10 cellular contexts compared by ENCODE assay signal in genomic region chr7:76133164-76133775, GRCh38.
DNase-seq lines count a peak whose midpoint lies in the region; ATAC-seq and TF ChIP-seq lines count a peak whose summit lies in the region.
"Had no signal": no experiment of that assay in that cellular context is flagged by ENCODE, and none has a peak within 500 bp of the region (broad histone marks: within the 10 kb centered on the region; RNA-seq: fewer than 3 reads in every experiment).

No MANE protein-coding gene starts in this region.

- no peak for TF ChIP-seq CTCF in Caco-2 (IDR thresholded peaks at IDR 0.05; ENCODE audit: insufficient read depth in 1 of 2, low read depth in 1 of 2, low read length in 1 of 2, severe bottlenecking in 1 of 2, unreplicated experiment in 1 of 2)

- no peaks in the 10 kb centered on the region for H3K9me3 Mint-ChIP-seq in activated naive CD4-positive, alpha-beta T cell treated with anti-CD3 and anti-CD28 coated beads, Interleukin-2, amount 10 ng/mL, durations not matched to agents 7 days and 5 days
- no peaks in the 10 kb centered on the region for H3K9me3 Mint-ChIP-seq in activated T-helper 2 cell treated with anti-CD3 and anti-CD28 coated beads, Interferon-gamma antibody, Interleukin-2, Interleukin-4, amounts not matched to agents 10 μg/mL and 5 μg/mL and 100 μg/mL, durations not matched to agents 14 hours and 24 hours and 36 hours
- no peaks in the 10 kb centered on the region for H3K9me3 Mint-ChIP-seq in stimulated activated memory B cell treated with anti-CD40 and anti-IgM and Interleukin-4, amounts not matched to agents 10 μg/mL and 1 μg/mL and 100 μg/mL, for 72 hours
- no peaks in the 10 kb centered on the region for H3K9me3 Mint-ChIP-seq in Caco-2 (ENCODE audit: unreplicated experiment)

- H3K27me3 ChIP-seq in Caco-2 (replicated peaks; ENCODE audit: control insufficient read depth, insufficient read depth, low read length) = no peaks in the 10 kb centered on the region
- H3K27me3 ChIP-seq: colonic mucosa had no signal

- peak overlapping the region; percentile 42 for H3K27ac Mint-ChIP-seq in activated naive CD4-positive, alpha-beta T cell treated with anti-CD3 and anti-CD28 coated beads, Interleukin-2, amount 10 ng/mL, durations not matched to agents 7 days and 5 days
- H3K27ac Mint-ChIP-seq in activated T-helper 2 cell treated with anti-CD3 and anti-CD28 coated beads, Interferon-gamma antibody, Interleukin-2, Interleukin-4, amounts not matched to agents 10 μg/mL and 5 μg/mL and 100 μg/mL, durations not matched to agents 14 hours and 24 hours and 36 hours = peak overlapping the region; percentile 67
- H3K27ac Mint-ChIP-seq in stimulated activated memory B cell treated with anti-CD40 and anti-IgM and Interleukin-4, amounts not matched to agents 10 μg/mL and 1 μg/mL and 100 μg/mL, for 72 hours = no peak overlapping the region
- no peak overlapping the region for H3K27ac Mint-ChIP-seq in Caco-2 (ENCODE audit: unreplicated experiment)

- DNase-seq in activated naive CD4-positive, alpha-beta T cell treated with anti-CD3 and anti-CD28 coated beads, Interleukin-2, amount 10 ng/mL, durations not matched to agents 7 days and 5 days = no peak
- DNase-seq in activated naive CD4-positive, alpha-beta T cell (lab: John Stamatoyannopoulos, UW) = no peak
- peak; percentile 58 to 92 for DNase-seq in NOMO-1 (lab: John Stamatoyannopoulos, UW; ENCODE audit: unreplicated experiment in 2 of 2)
- no peak for DNase-seq in activated T-helper 2 cell treated with anti-CD3 and anti-CD28 coated beads, Interferon-gamma antibody, Interleukin-2, Interleukin-4, amounts not matched to agents 10 μg/mL and 5 μg/mL and 100 μg/mL, durations not matched to agents 14 hours and 24 hours and 36 hours (ENCODE audit: low spot score)
- no peak for DNase-seq in NCI-H1048 (lab: John Stamatoyannopoulos, UW)
- no peak for DNase-seq in Caco-2
- DNase-seq in NCI-H1694 (lab: John Stamatoyannopoulos, UW) = no peak
- DNase-seq: colonic mucosa, IMR-90 had no signal

- no peaks in the 10 kb centered on the region for H3K9me3 ChIP-seq in Caco-2
- H3K9me3 ChIP-seq: colonic mucosa had no signal

- POLR2A ChIA-PET in Caco-2 (lab: Charles Lee) = no interaction called here

- H3K4me3 ChIP-seq in Caco-2 (ENCODE audit: low read depth, low read length) = no peak overlapping the region
- H3K4me3 ChIP-seq: colonic mucosa had no signal

- H3K36me3 Mint-ChIP-seq in activated naive CD4-positive, alpha-beta T cell treated with anti-CD3 and anti-CD28 coated beads, Interleukin-2, amount 10 ng/mL, durations not matched to agents 7 days and 5 days = no peaks in the 10 kb centered on the region
- no peaks in the 10 kb centered on the region for H3K36me3 Mint-ChIP-seq in activated T-helper 2 cell treated with anti-CD3 and anti-CD28 coated beads, Interferon-gamma antibody, Interleukin-2, Interleukin-4, amounts not matched to agents 10 μg/mL and 5 μg/mL and 100 μg/mL, durations not matched to agents 14 hours and 24 hours and 36 hours (ENCODE audit: low read depth)
- H3K36me3 Mint-ChIP-seq in stimulated activated memory B cell treated with anti-CD40 and anti-IgM and Interleukin-4, amounts not matched to agents 10 μg/mL and 1 μg/mL and 100 μg/mL, for 72 hours = no peaks in the 10 kb centered on the region
- no peaks in the 10 kb centered on the region for H3K36me3 Mint-ChIP-seq in Caco-2 (ENCODE audit: insufficient read depth, unreplicated experiment)

- CTCF ChIA-PET in activated naive CD4-positive, alpha-beta T cell treated with anti-CD3 and anti-CD28 coated beads, Interleukin-2, amount 10 ng/mL, durations not matched to agents 7 days and 5 days (lab: Charles Lee) = interaction anchor here (1.1 kb wide), 1 partner anchor 44 kb away, joined by 3 read pairs; no protein-coding TSS in a partner anchor
- CTCF ChIA-PET in Caco-2 (lab: Charles Lee) = no interaction called here

- peak overlapping the region; percentile 10 for H3K4me3 Mint-ChIP-seq in activated naive CD4-positive, alpha-beta T cell treated with anti-CD3 and anti-CD28 coated beads, Interleukin-2, amount 10 ng/mL, durations not matched to agents 7 days and 5 days
- H3K4me3 Mint-ChIP-seq in activated T-helper 2 cell treated with anti-CD3 and anti-CD28 coated beads, Interferon-gamma antibody, Interleukin-2, Interleukin-4, amounts not matched to agents 10 μg/mL and 5 μg/mL and 100 μg/mL, durations not matched to agents 14 hours and 24 hours and 36 hours (ENCODE audit: low read depth) = peak overlapping the region; percentile 45
- H3K4me3 Mint-ChIP-seq in stimulated activated memory B cell treated with anti-CD40 and anti-IgM and Interleukin-4, amounts not matched to agents 10 μg/mL and 1 μg/mL and 100 μg/mL, for 72 hours = peak overlapping the region; percentile 4
- H3K4me3 Mint-ChIP-seq in Caco-2 (ENCODE audit: unreplicated experiment) = no peak overlapping the region

- H3K4me1 ChIP-seq in Caco-2 = no peaks in the 10 kb centered on the region
- H3K4me1 ChIP-seq: colonic mucosa had no signal

- H3K4me1 Mint-ChIP-seq in activated naive CD4-positive, alpha-beta T cell treated with anti-CD3 and anti-CD28 coated beads, Interleukin-2, amount 10 ng/mL, durations not matched to agents 7 days and 5 days = peaks cover 26% of the 10 kb centered on the region
- H3K4me1 Mint-ChIP-seq in activated T-helper 2 cell treated with anti-CD3 and anti-CD28 coated beads, Interferon-gamma antibody, Interleukin-2, Interleukin-4, amounts not matched to agents 10 μg/mL and 5 μg/mL and 100 μg/mL, durations not matched to agents 14 hours and 24 hours and 36 hours (ENCODE audit: low read depth) = peaks cover 40% of the 10 kb centered on the region
- H3K4me1 Mint-ChIP-seq in stimulated activated memory B cell treated with anti-CD40 and anti-IgM and Interleukin-4, amounts not matched to agents 10 μg/mL and 1 μg/mL and 100 μg/mL, for 72 hours = peaks cover 12% of the 10 kb centered on the region
- H3K4me1 Mint-ChIP-seq in Caco-2 (ENCODE audit: low read depth, unreplicated experiment) = no peaks in the 10 kb centered on the region

- no peak for ATAC-seq in stimulated activated memory B cell treated with anti-CD40 and anti-IgM and Interleukin-4, amounts not matched to agents 10 μg/mL and 1 μg/mL and 100 μg/mL, for 72 hours

- BruUV-seq in Caco-2 (replicated peaks; lab: Mats Ljungman, UMichigan) = no TSS peak

- intact Hi-C loops in activated T-helper 2 cell treated with anti-CD3 and anti-CD28 coated beads, Interferon-gamma antibody, Interleukin-2, Interleukin-4, amounts not matched to agents 10 μg/mL and 5 μg/mL and 100 μg/mL, durations not matched to agents 14 hours and 24 hours and 36 hours (cut with micrococcal nuclease) = loop anchor here (5.0 to 10.0 kb wide), 2 partner anchors 86 to 268 kb away; partner anchors contain the start of genes MDH2 and STYXL1
- intact Hi-C loops in Caco-2 (cut with micrococcal nuclease; ENCODE audit: unreplicated experiment) = loop anchor here (5.0 kb wide), 1 partner anchor 86 kb away; the partner anchor contains the start of genes MDH2 and STYXL1

- H3K27me3 Mint-ChIP-seq in activated naive CD4-positive, alpha-beta T cell treated with anti-CD3 and anti-CD28 coated beads, Interleukin-2, amount 10 ng/mL, durations not matched to agents 7 days and 5 days = peaks cover 21% of the 10 kb centered on the region
- H3K27me3 Mint-ChIP-seq in activated T-helper 2 cell treated with anti-CD3 and anti-CD28 coated beads, Interferon-gamma antibody, Interleukin-2, Interleukin-4, amounts not matched to agents 10 μg/mL and 5 μg/mL and 100 μg/mL, durations not matched to agents 14 hours and 24 hours and 36 hours (ENCODE audit: low read depth) = no peaks in the 10 kb centered on the region
- peaks cover 71% of the 10 kb centered on the region for H3K27me3 Mint-ChIP-seq in stimulated activated memory B cell treated with anti-CD40 and anti-IgM and Interleukin-4, amounts not matched to agents 10 μg/mL and 1 μg/mL and 100 μg/mL, for 72 hours
- peaks cover 21% of the 10 kb centered on the region for H3K27me3 Mint-ChIP-seq in Caco-2 (ENCODE audit: insufficient read depth, unreplicated experiment)

- H3K36me3 ChIP-seq in Caco-2 (ENCODE audit: control insufficient read depth, insufficient read depth, low read length) = no peaks in the 10 kb centered on the region
- H3K36me3 ChIP-seq: colonic mucosa had no signal

Comparison
In these comparisons a context has a peak if more than half of its experiments do, and no peak if none do; other contexts are left out.
1. DNase-seq: peak in NOMO-1 (2 of 2); none in activated naive CD4-positive, alpha-beta T cell treated with anti-CD3 and anti-CD28 coated beads, Interleukin-2, amount 10 ng/mL, durations not matched to agents 7 days and 5 days (single experiment), activated naive CD4-positive, alpha-beta T cell (0 of 4), activated T-helper 2 cell treated with anti-CD3 and anti-CD28 coated beads, Interferon-gamma antibody, Interleukin-2, Interleukin-4, amounts not matched to agents 10 μg/mL and 5 μg/mL and 100 μg/mL, durations not matched to agents 14 hours and 24 hours and 36 hours (single experiment), NCI-H1048 (single experiment), Caco-2 (0 of 2) and NCI-H1694 (single experiment).
2. H3K27ac Mint-ChIP-seq: peak in activated naive CD4-positive, alpha-beta T cell treated with anti-CD3 and anti-CD28 coated beads, Interleukin-2, amount 10 ng/mL, durations not matched to agents 7 days and 5 days (single experiment) and activated T-helper 2 cell treated with anti-CD3 and anti-CD28 coated beads, Interferon-gamma antibody, Interleukin-2, Interleukin-4, amounts not matched to agents 10 μg/mL and 5 μg/mL and 100 μg/mL, durations not matched to agents 14 hours and 24 hours and 36 hours (single experiment); none in stimulated activated memory B cell treated with anti-CD40 and anti-IgM and Interleukin-4, amounts not matched to agents 10 μg/mL and 1 μg/mL and 100 μg/mL, for 72 hours (single experiment) and Caco-2 (single experiment).